ENCODE assay signal across 1 cellular context in the genomic region with DNA sequence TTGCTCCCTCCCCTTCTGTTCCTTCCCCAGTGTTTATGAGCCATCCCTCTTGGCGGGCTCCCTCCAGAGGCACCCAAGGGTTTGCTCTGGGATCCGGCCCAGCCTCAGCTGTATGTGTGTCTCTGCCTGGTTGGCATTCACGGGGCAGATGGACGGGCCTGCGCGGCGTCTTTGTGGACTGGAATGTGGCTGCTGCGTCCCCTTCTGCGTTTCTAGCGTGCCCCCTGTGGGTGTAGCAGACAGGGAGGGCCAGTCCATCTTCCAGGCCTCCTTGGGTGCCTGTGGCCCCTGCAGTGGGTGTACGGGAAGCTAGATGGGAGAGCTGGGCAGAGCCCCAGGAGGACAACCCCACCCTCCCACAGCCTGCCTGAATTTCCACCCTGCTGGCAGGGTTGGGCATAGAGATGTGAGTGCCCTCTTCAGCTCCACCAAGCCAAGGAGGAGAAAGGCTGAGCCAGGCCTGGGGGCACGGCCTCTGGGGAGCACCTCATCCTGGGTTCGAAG.
TF ChIP-seq lines count a peak whose summit lies in the region.

No MANE protein-coding gene starts in this region.

TF ChIP-seq in HCT116, 20 proteins besides CTCF, POLR2A, EP300 and RAD21 (continued from another document):
- TF ChIP-seq, protein P1, sequence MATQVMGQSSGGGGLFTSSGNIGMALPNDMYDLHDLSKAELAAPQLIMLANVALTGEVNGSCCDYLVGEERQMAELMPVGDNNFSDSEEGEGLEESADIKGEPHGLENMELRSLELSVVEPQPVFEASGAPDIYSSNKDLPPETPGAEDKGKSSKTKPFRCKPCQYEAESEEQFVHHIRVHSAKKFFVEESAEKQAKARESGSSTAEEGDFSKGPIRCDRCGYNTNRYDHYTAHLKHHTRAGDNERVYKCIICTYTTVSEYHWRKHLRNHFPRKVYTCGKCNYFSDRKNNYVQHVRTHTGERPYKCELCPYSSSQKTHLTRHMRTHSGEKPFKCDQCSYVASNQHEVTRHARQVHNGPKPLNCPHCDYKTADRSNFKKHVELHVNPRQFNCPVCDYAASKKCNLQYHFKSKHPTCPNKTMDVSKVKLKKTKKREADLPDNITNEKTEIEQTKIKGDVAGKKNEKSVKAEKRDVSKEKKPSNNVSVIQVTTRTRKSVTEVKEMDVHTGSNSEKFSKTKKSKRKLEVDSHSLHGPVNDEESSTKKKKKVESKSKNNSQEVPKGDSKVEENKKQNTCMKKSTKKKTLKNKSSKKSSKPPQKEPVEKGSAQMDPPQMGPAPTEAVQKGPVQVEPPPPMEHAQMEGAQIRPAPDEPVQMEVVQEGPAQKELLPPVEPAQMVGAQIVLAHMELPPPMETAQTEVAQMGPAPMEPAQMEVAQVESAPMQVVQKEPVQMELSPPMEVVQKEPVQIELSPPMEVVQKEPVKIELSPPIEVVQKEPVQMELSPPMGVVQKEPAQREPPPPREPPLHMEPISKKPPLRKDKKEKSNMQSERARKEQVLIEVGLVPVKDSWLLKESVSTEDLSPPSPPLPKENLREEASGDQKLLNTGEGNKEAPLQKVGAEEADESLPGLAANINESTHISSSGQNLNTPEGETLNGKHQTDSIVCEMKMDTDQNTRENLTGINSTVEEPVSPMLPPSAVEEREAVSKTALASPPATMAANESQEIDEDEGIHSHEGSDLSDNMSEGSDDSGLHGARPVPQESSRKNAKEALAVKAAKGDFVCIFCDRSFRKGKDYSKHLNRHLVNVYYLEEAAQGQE (IDR thresholded peaks at IDR 0.05; ENCODE audit: low read depth) = no peak
- TF ChIP-seq POLR2AphosphoS5 (IDR thresholded peaks at IDR 0.05; ENCODE audit: low read depth, low read length) (no peak), CBX3 (IDR thresholded peaks at IDR 0.05; ENCODE audit: low read depth) (no peak), FOSL1 (IDR thresholded peaks at IDR 0.05; ENCODE audit: low read depth) (no peak), EZH2phosphoT487 (IDR thresholded peaks at IDR 0.05; ENCODE audit: borderline replicate concordance) (no peak), ZNF274 (IDR thresholded peaks at IDR 0.05; ENCODE audit: low read depth, low read length) (no peak), EGR1 (IDR thresholded peaks at IDR 0.05; ENCODE audit: low read depth) (no peak), ZFX (IDR thresholded peaks at IDR 0.05) (no peak)
- TF ChIP-seq, protein P2, sequence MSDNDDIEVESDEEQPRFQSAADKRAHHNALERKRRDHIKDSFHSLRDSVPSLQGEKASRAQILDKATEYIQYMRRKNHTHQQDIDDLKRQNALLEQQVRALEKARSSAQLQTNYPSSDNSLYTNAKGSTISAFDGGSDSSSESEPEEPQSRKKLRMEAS (IDR thresholded peaks at IDR 0.05) = no peak
